21 cellular contexts compared by ENCODE assay signal in genomic region chr1:22285545-22286396, GRCh38.
DNase-seq lines count a peak whose midpoint lies in the region; ATAC-seq and TF ChIP-seq lines count a peak whose summit lies in the region.
"Had no signal": no experiment of that assay in that cellular context is flagged by ENCODE, and none has a peak within 500 bp of the region (broad histone marks: within the 10 kb centered on the region; RNA-seq: fewer than 3 reads in every experiment).

No MANE protein-coding gene starts in this region.

- 36 to 43% (median 39%) methylated on average over 13 to 37 of the region's 37 CpGs for WGBS in adrenal gland, 4 donors
- WGBS in lung, 2 donors, result 84 to 90% methylated on average over 36 to 37 of the region's 37 CpGs

- no peaks in the 10 kb centered on the region for H4K20me1 ChIP-seq in Karpas-422 (ENCODE audit: insufficient read depth, low read depth, low read length)

- no peaks in the 10 kb centered on the region for H3K79me2 ChIP-seq in Karpas-422 (ENCODE audit: low read length)

- H3K4me3 ChIP-seq in adrenal gland, result peak overlapping the region in 1 of 4 donors; percentile 15
- no peak overlapping the region for H3K4me3 ChIP-seq in fibroblast of pulmonary artery (replicated peaks; ENCODE audit: low read depth, low read length)
- no peak overlapping the region for H3K4me3 ChIP-seq in lung
- H3K4me3 ChIP-seq in Karpas-422 (ENCODE audit: low read length), result no peak overlapping the region
- H3K4me3 ChIP-seq: gastrocnemius medialis, GM23248, MG63, SJCRH30 had no signal

- H3K27ac ChIP-seq in adrenal gland (peak overlapping the region; percentile 73 to 94 (median 87)), lung (ENCODE audit: low read depth in 1 of 2, low read length in 1 of 2) (no peak overlapping the region), Karpas-422 (ENCODE audit: low read length) (no peak overlapping the region)
- H3K27ac ChIP-seq: gastrocnemius medialis, GM23248, SJCRH30 had no signal

- H3K27me3 ChIP-seq in adrenal gland (no peaks in the 10 kb centered on the region), lung (ENCODE audit: control insufficient read depth, insufficient read depth) (no peaks in the 10 kb centered on the region), Karpas-422 (ENCODE audit: low read length) (no peaks in the 10 kb centered on the region)
- H3K27me3 ChIP-seq: MG63, SJCRH30 had no signal

- TF ChIP-seq CTCF in adrenal gland (IDR thresholded peaks at IDR 0.05), result peak in 4 of 6 experiments; percentile 10 to 34 (median 26)
- no peak for TF ChIP-seq CTCF in fibroblast of pulmonary artery (IDR thresholded peaks at IDR 0.05; ENCODE audit: low read length, missing control alignments)
- no peak for TF ChIP-seq CTCF in lung (IDR thresholded peaks at IDR 0.05; ENCODE audit: control extremely low read depth, extremely low read depth)

- intact Hi-C loops in adrenal gland (cut with DNase I), result no loop called here

- peak; percentile 79 to 92 (median 89) for DNase-seq in adrenal gland
- DNase-seq in fibroblast of pulmonary artery (ENCODE audit: low read depth), result peak; percentile 23
- no peak for DNase-seq in lung (ENCODE audit: low spot score)
- DNase-seq in ureter (ENCODE audit: low spot score), result peak; percentile 38
- no peak for DNase-seq in GM19238 (ENCODE audit: insufficient read length, low spot score)
- DNase-seq in NCI-H82 treated with DMSO at 0.1 percent for 48 hours (lab: John Stamatoyannopoulos, UW; ENCODE audit: unreplicated experiment), result no peak
- DNase-seq in Karpas-422, result no peak
- DNase-seq: activated CD4-positive, alpha-beta T cell treated with anti-CD3 and anti-CD28 coated beads for 4 hours; activated naive CD4-positive, alpha-beta T cell treated with anti-CD3 and anti-CD28 coated beads, Interleukin-2, amount 10 ng/mL, durations not matched to agents 7 days and 5 days; CD4-positive, alpha-beta T cell; DMS53; effector CD8-positive, alpha-beta T cell; gastrocnemius medialis; GM23248; MG63; NCI-H1417; NCI-H2081 treated with DMSO at 0.1 percent for 48 hours; NCI-H510A; SJCRH30 had no signal

- TF ChIP-seq POLR2A in adrenal gland (IDR thresholded peaks at IDR 0.05), result peak in 1 of 2 donors; percentile 61

- H3K9me2 ChIP-seq in Karpas-422 (replicated peaks; ENCODE audit: insufficient read depth, low read length), result no peaks in the 10 kb centered on the region

- H3K36me3 ChIP-seq in adrenal gland (replicated peaks in 1 of 2), result no peaks in the 10 kb centered on the region
- no peaks in the 10 kb centered on the region for H3K36me3 ChIP-seq in lung (ENCODE audit: control insufficient read depth in 2 of 2, insufficient read depth in 2 of 2, low read length in 2 of 2)
- no peaks in the 10 kb centered on the region for H3K36me3 ChIP-seq in Karpas-422 (ENCODE audit: insufficient read depth, low read length)
- H3K36me3 ChIP-seq: gastrocnemius medialis, MG63, SJCRH30 had no signal

- H3K4me1 ChIP-seq in adrenal gland (replicated peaks in 1 of 2) (peaks cover 34 to 44% of the 10 kb centered on the region in 2 donors), lung (ENCODE audit: control insufficient read depth in 2 of 2, insufficient read depth in 2 of 2, low read length in 2 of 2) (no peaks in the 10 kb centered on the region), Karpas-422 (ENCODE audit: low read length) (no peaks in the 10 kb centered on the region)
- H3K4me1 ChIP-seq: gastrocnemius medialis had no signal

- no peaks in the 10 kb centered on the region for H3K9me3 ChIP-seq in adrenal gland (replicated peaks in 1 of 3)
- H3K9me3 ChIP-seq in lung (ENCODE audit: control insufficient read depth in 2 of 2, insufficient read depth in 1 of 2, low read length in 1 of 2), result no peaks in the 10 kb centered on the region
- no peaks in the 10 kb centered on the region for H3K9me3 ChIP-seq in Karpas-422 (ENCODE audit: low read length)
- H3K9me3 ChIP-seq: gastrocnemius medialis, MG63 had no signal

- peak; percentile 23 for ATAC-seq in lung (ENCODE audit: insufficient read depth, low FRiP score)
- ATAC-seq: gastrocnemius medialis; natural killer cell treated with Interleukin-12 subunit alpha and Interleukin-12 subunit beta and Interleukin-15 and Interleukin-18, amount 100 ng/mL, for 72 hours; Panc1 had no signal

- H2AFZ ChIP-seq in Karpas-422 (ENCODE audit: low read length), result no peak overlapping the region
- H2AFZ ChIP-seq: GM23248 had no signal

- no peak overlapping the region for H3K4me2 ChIP-seq in Karpas-422 (ENCODE audit: low read depth, low read length, poor library complexity, severe bottlenecking)

- H3K9ac ChIP-seq in Karpas-422 (ENCODE audit: low read length), result no peak overlapping the region
- H3K9ac ChIP-seq: GM23248 had no signal

Comparison
In these comparisons a context has a peak if more than half of its experiments do, and no peak if none do; other contexts are left out.
1. DNase-seq: peak in adrenal gland (7 of 7), fibroblast of pulmonary artery (single experiment) and ureter (single experiment); none in lung (single experiment), GM19238 (single experiment), NCI-H82 treated with DMSO at 0.1 percent for 48 hours (single experiment) and Karpas-422 (single experiment).
2. H3K27ac ChIP-seq: peak in adrenal gland (5 of 5); none in lung (0 of 2) and Karpas-422 (single experiment).
3. CTCF ChIP-seq: peak in adrenal gland (4 of 6); none in fibroblast of pulmonary artery (single experiment) and lung (single experiment).